26 cellular contexts compared by ENCODE assay signal in genomic region chr1:59553381-59553780, GRCh38.
"Had no signal": no experiment of that assay in that cellular context is flagged by ENCODE, and none has a peak within 500 bp of the region (broad histone marks: within the 10 kb centered on the region; RNA-seq: fewer than 3 reads in every experiment).

No MANE protein-coding gene starts in this region.

- H3K9me3 ChIP-seq: ascending aorta, MG63 had no signal

- ATAC-seq: activated CD8-positive, alpha-beta T cell treated with anti-CD3 and anti-CD28 coated beads for 36 hours; activated T-cell treated with anti-CD3 and anti-CD28 coated beads, Interleukin-2, amount 50 U/mL, for 72 hours; activated T-helper 17 cell treated with anti-CD3 and anti-CD28 coated beads, Interleukin-2, amount 50 U/mL, for 72 hours; Panc1 had no signal

- DNase-seq: activated CD4-positive, alpha-beta T cell treated with anti-CD3 and anti-CD28 coated beads, Interleukin-2, amount 10 ng/mL, durations not matched to agents 24 days and 14 days; activated CD4-positive, alpha-beta T cell treated with anti-CD3 and anti-CD28 coated beads, Interleukin-2, amount 50 U/mL, for 4 hours; activated CD8-positive, alpha-beta T cell treated with anti-CD3 and anti-CD28 coated beads for 36 hours; activated effector memory CD4-positive, alpha-beta T cell treated with anti-CD3 and anti-CD28 coated beads, Interleukin-2, amount 50 U/mL, for 16 hours; activated naive CD4-positive, alpha-beta T cell treated with Interleukin-2 at 50 U/mL for 16 hours; activated naive CD8-positive, alpha-beta T cell treated with anti-CD3 and anti-CD28 coated beads, Interleukin-2, amount 10 ng/mL, durations not matched to agents 7 days and 5 days; activated T-cell treated with anti-CD3 and anti-CD28 coated beads, Interleukin-2, amount 50 U/mL, for 1 hour; activated T-cell treated with anti-CD3 and anti-CD28 coated beads, Interleukin-2, amount 50 U/mL, for 72 hours; amygdala; central memory CD4-positive, alpha-beta T cell; Kasumi-1; MG63; NCI-H1048; NCI-H1105 treated with DMSO at 0.1 percent for 48 hours; NCI-H1436 treated with DMSO at 0.1 percent for 48 hours; NCI-H1694 treated with DMSO at 0.1 percent for 48 hours; NCI-H2029; NCI-H345; NCI-H524 treated with DMSO at 0.1 percent for 48 hours; SHP77; T1000 had no signal

- H3K27me3 ChIP-seq: ascending aorta, MG63, SJCRH30 had no signal

- H3K27ac ChIP-seq: ascending aorta, SJCRH30, SK-N-MC had no signal

- H3K36me3 ChIP-seq: ascending aorta, MG63 had no signal

- H3K4me3 ChIP-seq: ascending aorta, MG63, SJCRH30, SK-N-MC had no signal
